29 cellular contexts compared by ENCODE assay signal in the genomic region with DNA sequence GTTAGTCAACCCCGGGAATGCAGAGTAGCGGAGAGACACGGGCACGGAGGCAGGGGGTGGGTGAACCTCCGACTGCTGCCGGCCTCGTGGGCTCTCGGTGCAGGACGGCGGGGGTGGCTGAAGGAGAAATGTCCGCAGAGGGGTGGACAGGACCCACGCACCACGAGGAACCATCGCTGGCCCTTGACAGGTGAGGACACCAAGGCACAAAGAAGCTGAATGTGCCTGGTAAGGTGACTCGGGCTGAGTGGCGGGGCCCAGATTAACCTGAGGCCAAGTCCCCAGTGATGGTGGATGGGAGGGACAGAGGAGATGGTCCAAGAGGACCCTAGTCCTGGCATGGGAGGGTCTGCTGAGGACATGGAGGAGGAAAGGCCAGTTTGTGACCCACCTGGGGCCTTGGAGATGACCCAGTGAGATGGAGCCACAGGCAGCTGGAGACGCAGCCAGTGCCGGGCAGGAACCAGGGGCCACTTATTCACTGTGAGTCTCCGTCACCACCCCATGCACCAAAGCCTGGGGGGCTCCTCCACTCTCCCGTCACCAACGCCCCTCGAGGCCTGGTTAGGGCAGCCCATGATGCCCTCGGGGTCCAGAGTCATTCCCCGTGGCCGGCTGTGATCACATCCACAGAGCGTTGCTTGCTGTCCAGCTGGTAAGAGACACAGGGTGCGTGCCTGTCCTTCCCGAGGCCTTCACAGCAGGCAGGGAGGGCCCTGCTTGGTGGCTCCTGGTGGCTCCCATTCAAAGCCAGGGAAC.
"Had no signal": no experiment of that assay in that cellular context is flagged by ENCODE, and none has a peak within 500 bp of the region (broad histone marks: within the 10 kb centered on the region; RNA-seq: fewer than 3 reads in every experiment).

No MANE protein-coding gene starts in this region.

- H3K9me3 Mint-ChIP-seq: natural killer cell treated with Interleukin-12 subunit alpha and Interleukin-12 subunit beta and Interleukin-15 and Interleukin-18, amount 100 ng/mL, for 72 hours; type B pancreatic cell had no signal

- H3K27ac ChIP-seq: colonic mucosa, esophagus muscularis mucosa, foreskin keratinocyte, gastroesophageal sphincter, heart left ventricle, neural progenitor cell, prostate gland, right atrium auricular region had no signal

- H3K9me3 ChIP-seq: colonic mucosa, heart left ventricle, mucosa of descending colon, prostate gland, right atrium auricular region, thyroid gland had no signal

- DNase-seq: colonic mucosa; effector CD8-positive, alpha-beta T cell; foreskin keratinocyte; hippocampal formation; mesenchymal stem cell; mucosa of descending colon; naive B cell; nucleus accumbens; stimulated activated CD4-positive, alpha-beta T cell treated with anti-CD3 and anti-CD28 coated beads, Interleukin-12 subunit alpha, Interleukin-12 subunit beta, amount 100 ng/mL, for 4 hours; stimulated activated CD4-positive, alpha-beta T cell treated with anti-CD3 and anti-CD28 coated beads, Interleukin-1b, Interleukin-23, amount 100 ng/mL, for 48 hours; stimulated activated CD4-positive, alpha-beta T cell treated with anti-CD3 and anti-CD28 coated beads, Interleukin-4, amount 100 ng/mL, for 1 hour; stimulated activated CD8-positive, alpha-beta memory T cell treated with anti-CD3 and anti-CD28 coated beads, Interleukin-4, amount 100 ng/mL, for 48 hours; stimulated activated naive CD4-positive, alpha-beta T cell treated with Interleukin-2 at 50 U/mL for 16 hours; stomach had no signal

- ATAC-seq: gastroesophageal sphincter; mucosa of descending colon; natural killer cell treated with Interleukin-12 subunit alpha and Interleukin-12 subunit beta and Interleukin-15 and Interleukin-18, amount 100 ng/mL, for 72 hours; sciatic nerve had no signal

- H3K36me3 Mint-ChIP-seq: naive B cell; natural killer cell treated with Interleukin-12 subunit alpha and Interleukin-12 subunit beta and Interleukin-15 and Interleukin-18, amount 100 ng/mL, for 72 hours had no signal

- H3K4me1 ChIP-seq: colonic mucosa, esophagus muscularis mucosa, gastroesophageal sphincter, heart left ventricle, neural progenitor cell, prostate gland, right atrium auricular region had no signal

- FAIRE-seq: endothelial cell of umbilical vein, islet of Langerhans had no signal

- H3K4me2 ChIP-seq: neural progenitor cell, smooth muscle cell had no signal

- H3K4me1 Mint-ChIP-seq: mesothelial cell of epicardium had no signal

- H3K27me3 ChIP-seq: colonic mucosa, foreskin keratinocyte, neural progenitor cell, right atrium auricular region, thyroid gland had no signal

- H2AFZ ChIP-seq: neural progenitor cell had no signal

- H3K9ac ChIP-seq: neural progenitor cell had no signal

- H3K4me3 ChIP-seq: colonic mucosa, esophagus muscularis mucosa, gastroesophageal sphincter, heart left ventricle, mucosa of descending colon, neural progenitor cell, prostate gland, right atrium auricular region, smooth muscle cell, stomach, thyroid gland had no signal

- H3K4me3 Mint-ChIP-seq: dendritic cell treated with granulocyte-macrophage colony-stimulating factor and Interleukin-4, amounts not matched to agents 40 ng/mL and 50 ng/mL, for 4 days; mesothelial cell of epicardium; naive B cell; natural killer cell treated with Interleukin-12 subunit alpha and Interleukin-12 subunit beta and Interleukin-15 and Interleukin-18, amount 100 ng/mL, for 72 hours; neural progenitor cell; type B pancreatic cell had no signal

- H3K36me3 ChIP-seq: colonic mucosa, esophagus muscularis mucosa, gastroesophageal sphincter, heart left ventricle, neural progenitor cell, prostate gland, right atrium auricular region, stomach, thyroid gland had no signal

- H3K27ac Mint-ChIP-seq: dendritic cell treated with granulocyte-macrophage colony-stimulating factor and Interleukin-4, amounts not matched to agents 40 ng/mL and 50 ng/mL, for 4 days; mesothelial cell of epicardium; natural killer cell treated with Interleukin-12 subunit alpha and Interleukin-12 subunit beta and Interleukin-15 and Interleukin-18, amount 100 ng/mL, for 72 hours; type B pancreatic cell had no signal

- H3K27me3 Mint-ChIP-seq: type B pancreatic cell had no signal
